Comparison of ENCODE assay signal across 8 cellular contexts in the genomic region with DNA sequence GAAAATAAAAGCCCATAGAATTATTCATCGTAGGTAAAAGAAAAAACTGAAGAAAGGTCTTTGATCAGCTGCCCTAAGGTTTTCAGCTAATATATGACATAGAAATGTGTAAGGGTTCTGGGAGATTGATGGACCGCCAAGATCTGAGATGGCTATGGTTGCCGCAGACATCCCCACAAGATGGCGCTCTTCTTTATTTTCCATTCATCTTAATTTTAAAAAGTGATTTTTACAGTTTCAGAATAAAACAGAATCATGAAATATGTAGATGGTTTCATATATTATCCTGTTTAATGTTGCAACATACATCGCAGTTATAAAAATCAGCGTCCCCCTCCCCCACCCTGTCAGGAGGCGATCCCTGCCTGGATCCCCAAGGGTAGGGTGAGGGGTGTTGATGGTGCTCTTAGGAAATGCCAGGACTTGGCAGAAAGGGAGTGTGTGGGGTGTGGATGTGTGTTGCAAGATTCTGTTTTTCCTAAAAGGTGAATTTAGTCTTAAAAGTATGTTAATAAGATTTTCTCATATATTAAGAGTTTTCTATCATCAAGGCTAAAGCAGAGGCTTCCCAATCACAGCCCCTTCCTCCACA.
DNase-seq lines count a peak whose midpoint lies in the region; ATAC-seq and TF ChIP-seq lines count a peak whose summit lies in the region.

No MANE protein-coding gene starts in this region.

- no peaks in the 10 kb centered on the region for H3K9me3 Mint-ChIP-seq in stimulated activated memory B cell treated with anti-CD40 and anti-IgM and Interleukin-4, amounts not matched to agents 10 μg/mL and 1 μg/mL and 100 μg/mL, for 72 hours

- intact Hi-C loops in right lobe of liver (cut with DNase I), result no loop called here

- H3K4me3 ChIP-seq in astrocyte of the spinal cord (ENCODE audit: low read depth, low read length) (no peak overlapping the region), right lobe of liver (no peak overlapping the region)

- DNase-seq in NCI-H510A treated with DMSO at 0.1 percent for 48 hours (lab: John Stamatoyannopoulos, UW) (peak; percentile 12), NCI-H510A (lab: John Stamatoyannopoulos, UW) (no peak), LoVo (ENCODE audit: low spot score) (peak; percentile 49), astrocyte of the spinal cord (ENCODE audit: low read depth, low spot score) (peak; percentile 40), right lobe of liver (no peak)

- no peak overlapping the region for H3K4me3 Mint-ChIP-seq in stimulated activated memory B cell treated with anti-CD40 and anti-IgM and Interleukin-4, amounts not matched to agents 10 μg/mL and 1 μg/mL and 100 μg/mL, for 72 hours

- no peak overlapping the region for H3K27ac ChIP-seq in right lobe of liver

- H3K27me3 ChIP-seq in right lobe of liver, result peaks cover 4 to 5% of the 10 kb centered on the region in 2 donors

- H3K4me1 ChIP-seq in right lobe of liver, result no peaks in the 10 kb centered on the region

- H3K36me3 ChIP-seq in right lobe of liver, result no peaks in the 10 kb centered on the region

- in situ Hi-C loops in astrocyte of the spinal cord (cut with HindIII; ENCODE audit: low sequenced_read_pairs), result no loop called here

- peaks cover 67% of the 10 kb centered on the region for H3K27me3 Mint-ChIP-seq in stimulated activated memory B cell treated with anti-CD40 and anti-IgM and Interleukin-4, amounts not matched to agents 10 μg/mL and 1 μg/mL and 100 μg/mL, for 72 hours

- ATAC-seq in right lobe of liver (peak in 1 of 4 donors; percentile 37), HG03460 (IDR thresholded peaks at IDR 0.05; ENCODE audit: unreplicated experiment) (no peak), HG02981 (IDR thresholded peaks at IDR 0.05; ENCODE audit: unreplicated experiment) (no peak)
- no peak for ATAC-seq in stimulated activated memory B cell treated with anti-CD40 and anti-IgM and Interleukin-4, amounts not matched to agents 10 μg/mL and 1 μg/mL and 100 μg/mL, for 72 hours

- H3K27ac Mint-ChIP-seq in stimulated activated memory B cell treated with anti-CD40 and anti-IgM and Interleukin-4, amounts not matched to agents 10 μg/mL and 1 μg/mL and 100 μg/mL, for 72 hours, result no peak overlapping the region

- peak; percentile 75 for TF ChIP-seq CTCF in astrocyte of the spinal cord (IDR thresholded peaks at IDR 0.05; ENCODE audit: low read depth, low read length)
- peak in 3 of 4 donors; percentile 56 to 69 (median 65) for TF ChIP-seq CTCF in right lobe of liver (IDR thresholded peaks at IDR 0.05)

- no peaks in the 10 kb centered on the region for H3K4me1 Mint-ChIP-seq in stimulated activated memory B cell treated with anti-CD40 and anti-IgM and Interleukin-4, amounts not matched to agents 10 μg/mL and 1 μg/mL and 100 μg/mL, for 72 hours

- WGBS in right lobe of liver (ENCODE audit: insufficient coverage, low coverage, low lambda C conversion rate, missing lambda C conversion rate), result 12% methylated on average over 7 of the region's 7 CpGs

- H3K36me3 Mint-ChIP-seq in stimulated activated memory B cell treated with anti-CD40 and anti-IgM and Interleukin-4, amounts not matched to agents 10 μg/mL and 1 μg/mL and 100 μg/mL, for 72 hours, result no peaks in the 10 kb centered on the region

- no peaks in the 10 kb centered on the region for H3K9me3 ChIP-seq in right lobe of liver

- TF ChIP-seq POLR2A in right lobe of liver (IDR thresholded peaks at IDR 0.05), result no peak

Comparison
In these comparisons a context has a peak if more than half of its experiments do, and no peak if none do; other contexts are left out.
1. DNase-seq: peak in NCI-H510A treated with DMSO at 0.1 percent for 48 hours (single experiment), LoVo (single experiment) and astrocyte of the spinal cord (single experiment); none in NCI-H510A (single experiment) and right lobe of liver (0 of 3).